8 cellular contexts compared by ENCODE assay signal in genomic region chr14:64338616-64339316, GRCh38. TPM values are rescaled to one million over a fixed set of nuclear protein-coding genes. Genes with fewer than 3 reads are reported as not detected.
A peak's percentile ranks its signal among the peaks of the same experiment; 100 is the strongest.
DNase-seq lines count a peak whose midpoint lies in the region; ATAC-seq, FAIRE-seq and TF ChIP-seq lines count a peak whose summit lies in the region.

No MANE protein-coding gene starts in this region.

- 1 to 3% (median 2%) methylated on average over 35 to 47 of the region's 49 CpGs for WGBS in psoas muscle, 3 donors

- ATAC-seq in GM18499 (IDR thresholded peaks at IDR 0.05; ENCODE audit: insufficient read depth, unreplicated experiment) (peak; percentile 70), HG02938 (IDR thresholded peaks at IDR 0.05; ENCODE audit: unreplicated experiment) (peak; percentile 82), T-helper 17 cell (peak; percentile 83), psoas muscle (peak; percentile 92 to 95 (median 94))

- TF ChIP-seq CTCF in right atrium auricular region (IDR thresholded peaks at IDR 0.05), result no peak
- TF ChIP-seq CTCF in psoas muscle (IDR thresholded peaks at IDR 0.05), result no peak

- H3K36me3 ChIP-seq in right atrium auricular region, result no peaks in the 10 kb centered on the region
- no peaks in the 10 kb centered on the region for H3K36me3 ChIP-seq in psoas muscle (ENCODE audit: insufficient read depth in 1 of 2, low read depth in 1 of 2)

- peak; percentile 99 for FAIRE-seq in urothelium cell line (lab: Jason Lieb, UNC)

- H3K27ac ChIP-seq in right atrium auricular region (peak overlapping the region; percentile 81 to 84), psoas muscle (peak overlapping the region; percentile 67)

- no peaks in the 10 kb centered on the region for H3K36me3 Mint-ChIP-seq in T-helper 17 cell (ENCODE audit: low read depth)

- intact Hi-C loops in psoas muscle (cut with DNase I), result no loop called here

- peak overlapping the region; percentile 92 for H3K27ac Mint-ChIP-seq in T-helper 17 cell

- H3K27me3 ChIP-seq in right atrium auricular region (no peaks in the 10 kb centered on the region), psoas muscle (ENCODE audit: insufficient read depth in 3 of 3, low read length in 2 of 3) (no peaks in the 10 kb centered on the region)

- H3K4me1 Mint-ChIP-seq in T-helper 17 cell, result peaks cover 14% of the 10 kb centered on the region

- H3K9me3 ChIP-seq in T-helper 17 cell (ENCODE audit: control insufficient read depth, low read length, poor library complexity, severe bottlenecking), result no peaks in the 10 kb centered on the region
- H3K9me3 ChIP-seq in right atrium auricular region, result peaks cover 0 to 5% of the 10 kb centered on the region in 2 donors
- H3K9me3 ChIP-seq in psoas muscle, result no peaks in the 10 kb centered on the region

- H3K4me1 ChIP-seq in right atrium auricular region, result peaks cover 0 to 12% of the 10 kb centered on the region in 2 donors
- H3K4me1 ChIP-seq in psoas muscle, result no peaks in the 10 kb centered on the region

- H3K4me3 ChIP-seq in right atrium auricular region, result peak overlapping the region; percentile 67 to 79
- peak overlapping the region; percentile 87 for H3K4me3 ChIP-seq in psoas muscle

- H3K27me3 Mint-ChIP-seq in T-helper 17 cell, result no peaks in the 10 kb centered on the region

- peak overlapping the region; percentile 98 for H3K4me3 Mint-ChIP-seq in T-helper 17 cell

- DNase-seq in NCI-H1694 treated with DMSO at 0.1 percent for 48 hours (lab: John Stamatoyannopoulos, UW) (peak; percentile 100), T-helper 17 cell (peak; percentile 54 to 78 (median 71)), anterior cingulate cortex (lab: John Stamatoyannopoulos, UW) (peak; percentile 66 to 99 (median 93)), right atrium auricular region (ENCODE audit: low spot score) (peak; percentile 94), psoas muscle (peak; percentile 89 to 95), urothelium cell line (ENCODE audit: low spot score) (peak; percentile 100)

RNA-seq across cellular contexts. Expression of gene ESR2, which starts 44.6 kb away (rescaled TPM):
- total RNA-seq in T-helper 17 cell (under 1 TPM; 0.29 to 0.42 TPM), right atrium auricular region (under 1 TPM; 0.20 to 0.30 TPM), psoas muscle (1 to 10 TPM in 1 of 4 donors, under 1 TPM in 2, not detected in 1; 0.27 to 1.5 (median 0.81) TPM)
- under 1 TPM in 2 of 3 donors, not detected in 1; 0.21 to 0.77 TPM for polyA plus RNA-seq in psoas muscle

RNA-seq across cellular contexts. Expression of gene MTHFD1, which starts 49.4 kb away (rescaled TPM):
- 10 to 100 TPM; 29.0 to 31.1 TPM for total RNA-seq in T-helper 17 cell
- 10 to 100 TPM; 30.5 to 42.8 TPM for total RNA-seq in right atrium auricular region
- 10 to 100 TPM; 57.4 to 77.4 (median 67.0) TPM for total RNA-seq in psoas muscle
- 10 to 100 TPM; 34.7 to 40.5 (median 37.5) TPM for polyA plus RNA-seq in psoas muscle

Comparison
In these comparisons a context has a peak if more than half of its experiments do, and no peak if none do; other contexts are left out.
1. Peak in every context shown above with its lines: DNase-seq, ATAC-seq, H3K4me3 ChIP-seq and H3K27ac ChIP-seq.